1 cellular context compared by ENCODE assay signal in the genomic region with DNA sequence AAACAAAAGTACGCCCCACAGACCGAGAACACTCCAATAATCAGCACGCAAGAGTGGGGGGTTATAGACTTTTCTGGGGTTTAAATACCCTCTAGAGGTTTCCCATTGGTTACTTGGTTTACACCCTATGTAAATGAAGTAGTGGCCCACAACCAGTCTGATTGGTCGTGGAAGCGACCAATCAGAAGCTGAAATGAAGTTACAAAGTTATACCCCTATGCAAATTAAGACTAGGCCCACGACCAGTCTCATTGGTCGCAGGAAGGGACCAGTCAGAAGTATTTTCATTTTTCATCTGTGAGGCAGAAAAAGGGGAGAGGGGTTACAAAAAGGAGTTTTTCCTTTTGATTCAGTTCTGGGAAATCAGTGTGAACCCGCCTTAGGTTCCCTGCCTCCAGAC.
TF ChIP-seq lines count a peak whose summit lies in the region.

No MANE protein-coding gene starts in this region.

TF ChIP-seq in SK-N-SH, 30 proteins besides CTCF, POLR2A, EP300 and RAD21 (continued from another document):
- TF ChIP-seq, protein P1, sequence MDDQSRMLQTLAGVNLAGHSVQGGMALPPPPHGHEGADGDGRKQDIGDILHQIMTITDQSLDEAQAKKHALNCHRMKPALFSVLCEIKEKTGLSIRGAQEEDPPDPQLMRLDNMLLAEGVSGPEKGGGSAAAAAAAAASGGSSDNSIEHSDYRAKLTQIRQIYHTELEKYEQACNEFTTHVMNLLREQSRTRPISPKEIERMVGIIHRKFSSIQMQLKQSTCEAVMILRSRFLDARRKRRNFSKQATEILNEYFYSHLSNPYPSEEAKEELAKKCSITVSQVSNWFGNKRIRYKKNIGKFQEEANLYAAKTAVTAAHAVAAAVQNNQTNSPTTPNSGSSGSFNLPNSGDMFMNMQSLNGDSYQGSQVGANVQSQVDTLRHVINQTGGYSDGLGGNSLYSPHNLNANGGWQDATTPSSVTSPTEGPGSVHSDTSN (IDR thresholded peaks at IDR 0.05), result no peak
